In the genomic region with DNA sequence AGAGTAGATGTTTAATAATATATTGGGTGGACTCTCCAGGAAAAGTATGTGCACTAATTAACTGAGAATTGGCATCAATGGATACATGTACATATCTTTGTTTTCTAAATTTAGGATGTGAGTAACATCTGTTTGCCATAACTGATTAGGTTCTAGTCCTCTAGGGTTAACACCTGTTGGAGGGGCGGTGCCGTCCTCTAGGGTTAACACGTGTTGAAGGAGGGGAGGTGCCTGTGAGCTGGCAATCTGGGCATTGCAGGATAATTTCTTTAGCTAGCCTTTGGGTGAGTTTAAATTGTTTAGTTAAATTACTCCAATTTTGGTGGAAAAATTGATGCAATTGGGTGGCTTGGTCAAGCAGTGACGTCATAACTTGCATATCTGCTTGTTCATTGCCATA, we compare ENCODE assay signal across 38 cellular contexts. TPM values are rescaled to one million over a fixed set of nuclear protein-coding genes. Genes with fewer than 3 reads are reported as not detected.
"Had no signal": no experiment of that assay in that cellular context is flagged by ENCODE, and none has a peak within 500 bp of the region (broad histone marks: within the 10 kb centered on the region; RNA-seq: fewer than 3 reads in every experiment).

No MANE protein-coding gene starts in this region.

- H3K9me3 ChIP-seq: MG63 had no signal

- H3K27ac Mint-ChIP-seq: activated CD4-positive, alpha-beta memory T cell treated with anti-CD3 and anti-CD28 coated beads, Interleukin-2, amount 10 ng/mL, durations not matched to agents 7 days and 5 days; activated CD8-positive, alpha-beta memory T cell treated with anti-CD3 and anti-CD28 coated beads, Interleukin-2, amount 10 ng/mL, durations not matched to agents 7 days and 5 days; activated naive CD8-positive, alpha-beta T cell treated with anti-CD3 and anti-CD28 coated beads for 36 hours had no signal

- H3K27me3 ChIP-seq: brain microvascular endothelial cell, MG63 had no signal

- DNase-seq: activated CD4-positive, alpha-beta memory T cell treated with anti-CD3 and anti-CD28 coated beads, Interleukin-2, amount 10 ng/mL, durations not matched to agents 7 days and 5 days; activated CD4-positive, alpha-beta T cell treated with anti-CD3 and anti-CD28 coated beads for 1 hour; activated CD4-positive, alpha-beta T cell treated with anti-CD3 and anti-CD28 coated beads for 48 hours; activated CD4-positive, CD25-positive, alpha-beta regulatory T cell; activated CD8-positive, alpha-beta memory T cell treated with anti-CD3 and anti-CD28 coated beads for 24 hours; activated CD8-positive, alpha-beta memory T cell treated with anti-CD3 and anti-CD28 coated beads, Interleukin-2, amount 10 ng/mL, durations not matched to agents 7 days and 5 days; activated CD8-positive, alpha-beta memory T cell treated with anti-CD3 and anti-CD28 coated beads, Interleukin-2, amount 50 U/mL, for 48 hours; activated effector memory CD4-positive, alpha-beta T cell treated with Interleukin-2 at 50 U/mL for 16 hours; activated naive CD4-positive, alpha-beta T cell; activated naive CD4-positive, alpha-beta T cell treated with anti-CD3 and anti-CD28 coated beads, Interleukin-2, amount 50 U/mL, for 16 hours; activated naive CD8-positive, alpha-beta T cell treated with anti-CD3 and anti-CD28 coated beads for 36 hours; activated T-cell treated with anti-CD3 and anti-CD28 coated beads, Interleukin-2, amount 50 U/mL, for 48 hours; amniotic stem cell; aorta; brain microvascular endothelial cell; central memory CD4-positive, alpha-beta T cell; Kasumi-1; KG1; MG63; NCI-H1048; NCI-H1105 treated with DMSO at 0.1 percent for 48 hours; NCI-H1436; NCI-H1694; NCI-H1930; NCI-H2081 treated with DMSO at 0.1 percent for 48 hours; NCI-H2171; NCI-H510A; NCI-H526; NCI-H748 treated with DMSO at 0.1 percent for 48 hours; NK-92 treated with Interleukin-12 subunit alpha and Interleukin-12 subunit beta, amount 100 ng/mL, for 24 hours; PC-9; Right ventricle myocardium superior; T1000; WERI-Rb-1 had no signal

- H3K4me3 Mint-ChIP-seq: activated CD4-positive, alpha-beta memory T cell treated with anti-CD3 and anti-CD28 coated beads, Interleukin-2, amount 10 ng/mL, durations not matched to agents 7 days and 5 days; activated CD8-positive, alpha-beta memory T cell treated with anti-CD3 and anti-CD28 coated beads, Interleukin-2, amount 10 ng/mL, durations not matched to agents 7 days and 5 days; activated naive CD8-positive, alpha-beta T cell treated with anti-CD3 and anti-CD28 coated beads for 36 hours had no signal

- H3K4me3 ChIP-seq: MG63, PC-9, SK-N-MC had no signal

- H3K4me1 Mint-ChIP-seq: activated CD4-positive, alpha-beta memory T cell treated with anti-CD3 and anti-CD28 coated beads, Interleukin-2, amount 10 ng/mL, durations not matched to agents 7 days and 5 days; activated CD8-positive, alpha-beta memory T cell treated with anti-CD3 and anti-CD28 coated beads, Interleukin-2, amount 10 ng/mL, durations not matched to agents 7 days and 5 days; activated naive CD8-positive, alpha-beta T cell treated with anti-CD3 and anti-CD28 coated beads for 36 hours had no signal

- ATAC-seq: activated CD8-positive, alpha-beta memory T cell treated with anti-CD3 and anti-CD28 coated beads, Interleukin-2, amount 10 ng/mL, durations not matched to agents 7 days and 5 days had no signal

- H3K27ac ChIP-seq: brain microvascular endothelial cell, PC-9, SK-N-MC, WERI-Rb-1 had no signal

- H3K27me3 Mint-ChIP-seq: activated CD4-positive, alpha-beta memory T cell treated with anti-CD3 and anti-CD28 coated beads, Interleukin-2, amount 10 ng/mL, durations not matched to agents 7 days and 5 days; activated CD8-positive, alpha-beta memory T cell treated with anti-CD3 and anti-CD28 coated beads, Interleukin-2, amount 10 ng/mL, durations not matched to agents 7 days and 5 days; activated naive CD8-positive, alpha-beta T cell treated with anti-CD3 and anti-CD28 coated beads for 36 hours had no signal

RNA-seq across cellular contexts. Expression of a gene that starts 30.9 kb away (rescaled TPM):
- total RNA-seq: activated CD8-positive, alpha-beta memory T cell treated with anti-CD3 and anti-CD28 coated beads, Interleukin-2, amount 10 ng/mL, durations not matched to agents 7 days and 5 days; activated naive CD8-positive, alpha-beta T cell treated with anti-CD3 and anti-CD28 coated beads for 36 hours; OCI-LY7; PC-9; T-helper 1 cell treated with Interleukin-12 subunit alpha and Interleukin-12 subunit beta and Interleukin-4 antibody, amounts not matched to agents 30 ng/mL and 1 ng/mL, for 36 hours had no signal

RNA-seq across cellular contexts. Expression of a gene that starts 56.6 kb away (rescaled TPM):
- total RNA-seq: OCI-LY7; PC-9; T-helper 2 cell treated with Interferon-gamma antibody and Interleukin-4, amounts not matched to agents 100 ng/mL and 5 ng/mL, for 36 hours had no signal
